1 cellular context compared by ENCODE assay signal in the genomic region with DNA sequence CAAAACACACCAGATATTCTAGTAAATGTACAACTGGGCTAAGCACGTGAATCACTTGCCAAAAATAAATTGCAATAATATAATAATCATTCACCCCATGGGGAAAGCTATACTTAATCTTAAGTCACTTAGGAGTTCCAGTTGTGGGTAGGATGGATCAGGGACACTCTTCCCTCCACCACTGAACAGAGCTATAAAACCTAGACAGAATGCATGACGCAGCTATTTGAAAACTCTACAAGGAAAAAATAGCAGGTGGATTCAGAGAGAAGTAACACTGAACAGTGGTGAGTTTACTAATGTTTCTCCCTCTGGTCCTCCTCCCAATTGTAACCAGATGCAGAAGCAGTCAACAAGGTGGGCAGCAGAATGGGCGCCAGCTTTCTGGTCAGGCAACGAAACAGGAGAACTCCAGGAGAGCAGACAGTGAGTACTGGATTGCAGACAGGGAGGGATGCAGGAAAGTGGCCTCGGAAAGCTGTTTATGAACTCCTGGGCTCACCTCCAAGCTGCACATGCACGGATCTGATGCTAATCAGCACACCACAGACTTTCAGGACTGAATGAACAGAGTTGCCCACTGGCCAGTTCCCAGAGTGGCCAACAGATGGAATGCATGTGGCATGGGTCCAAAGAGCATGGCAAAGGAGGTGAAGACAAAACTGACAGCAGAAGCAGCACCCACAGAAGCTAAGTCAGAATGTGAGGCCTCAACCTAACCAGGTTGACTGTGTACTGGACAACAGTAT.
TF ChIP-seq lines count a peak whose summit lies in the region.

No MANE protein-coding gene starts in this region.

TF ChIP-seq in K562, 482 proteins besides CTCF, POLR2A, EP300 and RAD21 (continued from another document):
- TF ChIP-seq CUX1 (CRISPR knock-in tag; IDR thresholded peaks at IDR 0.05): no peak
- TF ChIP-seq CCAR2 (IDR thresholded peaks at IDR 0.05; ENCODE audit: low read depth, low read length): no peak
- no peak for TF ChIP-seq EP400 (IDR thresholded peaks at IDR 0.05)
- 0 out of 2 replicates have a peak, but pooled peaks have one; percentile 14 for TF ChIP-seq NFIC (IDR thresholded peaks at IDR 0.05)
- TF ChIP-seq MAFG (tag; conservative IDR thresholded peaks at IDR 0.05): 0 out of 2 replicates have a peak, but pooled peaks have one; percentile 18
- TF ChIP-seq CREB5 (CRISPR knock-in tag; IDR thresholded peaks at IDR 0.05): no peak
